ENCODE assay signal across 1 cellular context in genomic region chr3:182620715-182621434, GRCh38.
TF ChIP-seq lines count a peak whose summit lies in the region.

No MANE protein-coding gene starts in this region.

TF ChIP-seq in WTC11, 78 proteins besides CTCF, POLR2A, EP300 and RAD21 (continued from another document):
- no peak for TF ChIP-seq E2F4 (CRISPR knock-in tag; IDR thresholded peaks at IDR 0.05; ENCODE audit: borderline replicate concordance, low read depth)
TF ChIP-seq in WTC11: peak in this region for 0.
